9 cellular contexts compared by ENCODE assay signal in genomic region chr22:24950272-24950902, GRCh38. TPM values are rescaled to one million over a fixed set of nuclear protein-coding genes. Genes with fewer than 3 reads are reported as not detected.
A peak's percentile ranks its signal among the peaks of the same experiment; 100 is the strongest.
DNase-seq lines count a peak whose midpoint lies in the region; ATAC-seq and TF ChIP-seq lines count a peak whose summit lies in the region.
"Had no signal": no experiment of that assay in that cellular context is flagged by ENCODE, and none has a peak within 500 bp of the region (broad histone marks: within the 10 kb centered on the region; RNA-seq: fewer than 3 reads in every experiment).

No MANE protein-coding gene starts in this region.

- no peaks in the 10 kb centered on the region for H3K9me3 ChIP-seq in HEK293 (ENCODE audit: control insufficient read depth, insufficient read depth, low read depth, low read length)

- peaks cover 10% of the 10 kb centered on the region; the same call in 1 of the 2 replicates for H3K4me1 ChIP-seq in HEK293 (ENCODE audit: control insufficient read depth, insufficient read depth, low read length)

- no peak overlapping the region for H3K27ac ChIP-seq in HEK293 (ENCODE audit: extremely low read depth, low read depth, low read length)

- H3K36me3 Mint-ChIP-seq in natural killer cell: no peaks in the 10 kb centered on the region

- CTCF ChIA-PET in HEK293 (lab: Yijun Ruan, JAX): interaction anchor here (0.6 to 7.9 kb wide), 7 partner anchors 12 to 107 kb away, joined by 3 to 66 read pairs (median 6); no protein-coding TSS in a partner anchor

- intact Hi-C loops in natural killer cell (cut with micrococcal nuclease): no loop called here

- POLR2A ChIA-PET in HEK293 (lab: Yijun Ruan, JAX): interaction anchor here (0.5 to 0.6 kb wide), 2 partner anchors 9 to 92 kb away, joined by 4 read pairs; no protein-coding TSS in a partner anchor

- ATAC-seq in HG02678 (IDR thresholded peaks at IDR 0.05; ENCODE audit: unreplicated experiment) (no peak), natural killer cell (no peak), GM18861 (IDR thresholded peaks at IDR 0.05; ENCODE audit: unreplicated experiment) (no peak)
- ATAC-seq: left cardiac atrium had no signal

- no peaks in the 10 kb centered on the region for H3K9me3 Mint-ChIP-seq in natural killer cell

- no peak overlapping the region for H3K4me3 Mint-ChIP-seq in natural killer cell

- no peaks in the 10 kb centered on the region for H3K36me3 ChIP-seq in HEK293 (ENCODE audit: control insufficient read depth in 2 of 2, insufficient read depth in 1 of 2, low read length in 2 of 2)

- no peak for TF ChIP-seq CTCF in HEK293 (tag by site-specific recombination; IDR thresholded peaks at IDR 0.05)
- no peak for TF ChIP-seq CTCF in GM13977 (IDR thresholded peaks at IDR 0.05; ENCODE audit: extremely low read depth, insufficient read depth, missing control alignments)
- TF ChIP-seq CTCF in natural killer cell (IDR thresholded peaks at IDR 0.05): no peak

- in situ Hi-C loops in GM13977 (cut with MboI; ENCODE audit: low pct_unique_long_range_greater_than_20kb, low sequenced_read_pairs, unreplicated experiment): no loop called here

- DNase-seq in Ammon's horn (ENCODE audit: low spot score): peak; percentile 55
- peak in 32 of 58 donors; percentile 8 to 76 (median 40) for DNase-seq in anterior cingulate cortex (lab: John Stamatoyannopoulos, UW)
- peak; percentile 51 for DNase-seq in inferior parietal cortex (ENCODE audit: extremely low spot score)
- no peak for DNase-seq in GM13977 (ENCODE audit: low spot score)
- no peak for DNase-seq in natural killer cell
- DNase-seq: left cardiac atrium had no signal

- H3K27ac Mint-ChIP-seq in natural killer cell: no peak overlapping the region

- H3K4me1 Mint-ChIP-seq in natural killer cell: peaks cover 12 to 30% of the 10 kb centered on the region in 2 donors

- H3K4me3 ChIP-seq in HEK293 (ENCODE audit: low read depth, low read length): no peak overlapping the region; the same call in 1 of the 2 replicates

- peaks cover 53 to 76% of the 10 kb centered on the region in 2 donors for H3K27me3 Mint-ChIP-seq in natural killer cell (ENCODE audit: low read depth in 2 of 2)

TF ChIP-seq in HEK293, 187 proteins besides CTCF, POLR2A, EP300 and RAD21 (continues in another document):
- TF ChIP-seq SP3 (tag by site-specific recombination; IDR thresholded peaks at IDR 0.05): peak; percentile 81
- no peak for TF ChIP-seq ZNF121 (tag by site-specific recombination; IDR thresholded peaks at IDR 0.05)
- TF ChIP-seq ZNF777 (tag by site-specific recombination; IDR thresholded peaks at IDR 0.05; ENCODE audit: borderline replicate concordance): no peak
- no peak for TF ChIP-seq ZNF140 (tag by site-specific recombination; IDR thresholded peaks at IDR 0.05)
- no peak for TF ChIP-seq ZNF350 (tag by site-specific recombination; IDR thresholded peaks at IDR 0.05)
- TF ChIP-seq, protein P1, sequence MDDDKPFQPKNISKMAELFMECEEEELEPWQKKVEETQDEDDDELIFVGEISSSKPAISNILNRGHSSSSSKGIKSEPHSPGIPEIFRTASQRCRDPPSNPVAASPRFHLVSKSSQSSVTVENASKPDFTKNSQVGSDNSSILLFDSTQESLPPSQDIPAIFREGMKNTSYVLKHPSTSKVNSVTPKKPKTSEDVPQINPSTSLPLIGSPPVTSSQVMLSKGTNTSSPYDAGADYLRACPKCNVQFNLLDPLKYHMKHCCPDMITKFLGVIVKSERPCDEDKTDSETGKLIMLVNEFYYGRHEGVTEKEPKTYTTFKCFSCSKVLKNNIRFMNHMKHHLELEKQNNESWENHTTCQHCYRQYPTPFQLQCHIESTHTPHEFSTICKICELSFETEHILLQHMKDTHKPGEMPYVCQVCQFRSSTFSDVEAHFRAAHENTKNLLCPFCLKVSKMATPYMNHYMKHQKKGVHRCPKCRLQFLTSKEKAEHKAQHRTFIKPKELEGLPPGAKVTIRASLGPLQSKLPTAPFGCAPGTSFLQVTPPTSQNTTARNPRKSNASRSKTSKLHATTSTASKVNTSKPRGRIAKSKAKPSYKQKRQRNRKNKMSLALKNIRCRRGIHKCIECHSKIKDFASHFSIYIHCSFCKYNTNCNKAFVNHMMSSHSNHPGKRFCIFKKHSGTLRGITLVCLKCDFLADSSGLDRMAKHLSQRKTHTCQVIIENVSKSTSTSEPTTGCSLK (tag by site-specific recombination; IDR thresholded peaks at IDR 0.05): no peak
- TF ChIP-seq ZFHX2 (tag by site-specific recombination; conservative IDR thresholded peaks at IDR 0.05): 0 out of 2 replicates have a peak, but pooled peaks have one; percentile 12
- TF ChIP-seq RBAK (tag by site-specific recombination; IDR thresholded peaks at IDR 0.05): no peak
- TF ChIP-seq ZNF792 (tag by site-specific recombination; IDR thresholded peaks at IDR 0.05): no peak
- TF ChIP-seq, protein P2, sequence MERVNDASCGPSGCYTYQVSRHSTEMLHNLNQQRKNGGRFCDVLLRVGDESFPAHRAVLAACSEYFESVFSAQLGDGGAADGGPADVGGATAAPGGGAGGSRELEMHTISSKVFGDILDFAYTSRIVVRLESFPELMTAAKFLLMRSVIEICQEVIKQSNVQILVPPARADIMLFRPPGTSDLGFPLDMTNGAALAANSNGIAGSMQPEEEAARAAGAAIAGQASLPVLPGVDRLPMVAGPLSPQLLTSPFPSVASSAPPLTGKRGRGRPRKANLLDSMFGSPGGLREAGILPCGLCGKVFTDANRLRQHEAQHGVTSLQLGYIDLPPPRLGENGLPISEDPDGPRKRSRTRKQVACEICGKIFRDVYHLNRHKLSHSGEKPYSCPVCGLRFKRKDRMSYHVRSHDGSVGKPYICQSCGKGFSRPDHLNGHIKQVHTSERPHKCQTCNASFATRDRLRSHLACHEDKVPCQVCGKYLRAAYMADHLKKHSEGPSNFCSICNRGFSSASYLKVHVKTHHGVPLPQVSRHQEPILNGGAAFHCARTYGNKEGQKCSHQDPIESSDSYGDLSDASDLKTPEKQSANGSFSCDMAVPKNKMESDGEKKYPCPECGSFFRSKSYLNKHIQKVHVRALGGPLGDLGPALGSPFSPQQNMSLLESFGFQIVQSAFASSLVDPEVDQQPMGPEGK (tag by site-specific recombination; IDR thresholded peaks at IDR 0.05): peak; percentile 82
- TF ChIP-seq ZNF354C (tag by site-specific recombination; IDR thresholded peaks at IDR 0.05; ENCODE audit: borderline replicate concordance, low read depth): no peak
- no peak for TF ChIP-seq ZNF449 (tag by site-specific recombination; IDR thresholded peaks at IDR 0.05)
- TF ChIP-seq ZNF549 (tag by site-specific recombination; IDR thresholded peaks at IDR 0.05): no peak
- no peak for TF ChIP-seq ZNF610 (tag by site-specific recombination; IDR thresholded peaks at IDR 0.05; ENCODE audit: borderline replicate concordance)
- TF ChIP-seq ZBTB20 (tag by site-specific recombination; IDR thresholded peaks at IDR 0.05): peak; percentile 43; the same call in 1 of the 2 replicates
- no peak for TF ChIP-seq OVOL3 (tag by site-specific recombination; IDR thresholded peaks at IDR 0.05)
- TF ChIP-seq IKZF3 (tag by site-specific recombination; IDR thresholded peaks at IDR 0.05): peak; percentile 30; the same call in 1 of the 2 replicates
- TF ChIP-seq ZNF404 (tag by site-specific recombination; IDR thresholded peaks at IDR 0.05): no peak
- no peak for TF ChIP-seq SCRT2 (tag by site-specific recombination; IDR thresholded peaks at IDR 0.05)
- TF ChIP-seq, protein P3, sequence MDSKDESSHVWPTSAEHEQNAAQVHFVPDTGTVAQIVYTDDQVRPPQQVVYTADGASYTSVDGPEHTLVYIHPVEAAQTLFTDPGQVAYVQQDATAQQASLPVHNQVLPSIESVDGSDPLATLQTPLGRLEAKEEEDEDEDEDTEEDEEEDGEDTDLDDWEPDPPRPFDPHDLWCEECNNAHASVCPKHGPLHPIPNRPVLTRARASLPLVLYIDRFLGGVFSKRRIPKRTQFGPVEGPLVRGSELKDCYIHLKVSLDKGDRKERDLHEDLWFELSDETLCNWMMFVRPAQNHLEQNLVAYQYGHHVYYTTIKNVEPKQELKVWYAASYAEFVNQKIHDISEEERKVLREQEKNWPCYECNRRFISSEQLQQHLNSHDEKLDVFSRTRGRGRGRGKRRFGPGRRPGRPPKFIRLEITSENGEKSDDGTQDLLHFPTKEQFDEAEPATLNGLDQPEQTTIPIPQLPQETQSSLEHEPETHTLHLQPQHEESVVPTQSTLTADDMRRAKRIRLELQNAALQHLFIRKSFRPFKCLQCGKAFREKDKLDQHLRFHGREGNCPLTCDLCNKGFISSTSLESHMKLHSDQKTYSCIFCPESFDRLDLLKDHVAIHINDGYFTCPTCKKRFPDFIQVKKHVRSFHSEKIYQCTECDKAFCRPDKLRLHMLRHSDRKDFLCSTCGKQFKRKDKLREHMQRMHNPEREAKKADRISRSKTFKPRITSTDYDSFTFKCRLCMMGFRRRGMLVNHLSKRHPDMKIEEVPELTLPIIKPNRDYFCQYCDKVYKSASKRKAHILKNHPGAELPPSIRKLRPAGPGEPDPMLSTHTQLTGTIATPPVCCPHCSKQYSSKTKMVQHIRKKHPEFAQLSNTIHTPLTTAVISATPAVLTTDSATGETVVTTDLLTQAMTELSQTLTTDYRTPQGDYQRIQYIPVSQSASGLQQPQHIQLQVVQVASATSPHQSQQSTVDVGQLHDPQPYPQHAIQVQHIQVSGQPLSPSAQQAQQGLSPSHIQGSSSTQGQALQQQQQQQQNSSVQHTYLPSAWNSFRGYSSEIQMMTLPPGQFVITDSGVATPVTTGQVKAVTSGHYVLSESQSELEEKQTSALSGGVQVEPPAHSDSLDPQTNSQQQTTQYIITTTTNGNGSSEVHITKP (tag by site-specific recombination; IDR thresholded peaks at IDR 0.05): peak; percentile 98

RNA-seq across cellular contexts. Expression of gene KIAA1671, which starts 2.1 kb away (rescaled TPM):
- 10 to 100 TPM in 1 of 3 donors, 1 to 10 TPM in 2; 3.6 to 24.0 (median 7.3) TPM for total RNA-seq in natural killer cell

RNA-seq across cellular contexts. Expression of gene LHFPL7, which starts 3.9 kb away (rescaled TPM):
- total RNA-seq in natural killer cell: not detected
- total RNA-seq: left cardiac atrium had no signal

Comparison
In these comparisons a context has a peak if more than half of its experiments do, and no peak if none do; other contexts are left out.
1. DNase-seq: peak in Ammon's horn (single experiment), anterior cingulate cortex (32 of 58) and inferior parietal cortex (single experiment); none in GM13977 (single experiment) and natural killer cell (single experiment).